36 cellular contexts compared by ENCODE assay signal in genomic region chr6:35478259-35478658, GRCh38. TPM values are rescaled to one million over a fixed set of nuclear protein-coding genes. Genes with fewer than 3 reads are reported as not detected.
"Had no signal": no experiment of that assay in that cellular context is flagged by ENCODE, and none has a peak within 500 bp of the region (broad histone marks: within the 10 kb centered on the region; RNA-seq: fewer than 3 reads in every experiment).

No MANE protein-coding gene starts in this region.

- H3K9me3 Mint-ChIP-seq: activated CD4-positive, alpha-beta memory T cell treated with anti-CD3 and anti-CD28 coated beads for 36 hours; activated CD4-positive, alpha-beta T cell treated with anti-CD3 and anti-CD28 coated beads, Interleukin-2, amount 10 ng/mL, durations not matched to agents 24 days and 14 days; activated T-helper 17 cell treated with anti-CD3 and anti-CD28 coated beads, Interleukin-2, amount 50 U/mL, for 72 hours; effector memory CD8-positive, alpha-beta T cell; T-cell; T-helper 1 cell treated with Interleukin-12 subunit alpha and Interleukin-12 subunit beta and Interleukin-4 antibody, amounts not matched to agents 30 μg/mL and 1 μg/mL, for 36 hours; T-helper 2 cell treated with Interferon-gamma antibody and Interleukin-4, amounts not matched to agents 5 μg/mL and 100 μg/mL, for 36 hours had no signal

- ATAC-seq: activated CD4-positive, alpha-beta T cell treated with anti-CD3 and anti-CD28 coated beads for 36 hours; activated CD8-positive, alpha-beta memory T cell treated with anti-CD3 and anti-CD28 coated beads, Interleukin-2, amount 10 ng/mL, durations not matched to agents 7 days and 5 days; activated CD8-positive, alpha-beta T cell treated with anti-CD3 and anti-CD28 coated beads, Interleukin-2, amount 10 ng/mL, durations not matched to agents 7 days and 5 days; activated T-helper 17 cell treated with anti-CD3 and anti-CD28 coated beads, Interleukin-2, amount 50 U/mL, for 72 hours; body of pancreas; effector memory CD8-positive, alpha-beta T cell; foreskin keratinocyte; gastroesophageal sphincter; heart right ventricle; T-cell had no signal

- H3K4me1 ChIP-seq: body of pancreas, foreskin keratinocyte had no signal

- H3K9me3 ChIP-seq: body of pancreas, esophagus muscularis mucosa, gastroesophageal sphincter, heart right ventricle had no signal

- H3K36me3 Mint-ChIP-seq: activated naive CD8-positive, alpha-beta T cell had no signal

- H3K27ac ChIP-seq: body of pancreas, esophagus muscularis mucosa, foreskin keratinocyte, heart right ventricle had no signal

- H3K27me3 Mint-ChIP-seq: activated CD4-positive, alpha-beta memory T cell treated with anti-CD3 and anti-CD28 coated beads for 36 hours; activated CD4-positive, alpha-beta T cell treated with anti-CD3 and anti-CD28 coated beads for 36 hours; activated CD4-positive, alpha-beta T cell treated with anti-CD3 and anti-CD28 coated beads, Interleukin-2, amount 10 ng/mL, durations not matched to agents 24 days and 14 days; activated CD8-positive, alpha-beta memory T cell treated with anti-CD3 and anti-CD28 coated beads, Interleukin-2, amount 10 ng/mL, durations not matched to agents 7 days and 5 days; activated naive CD8-positive, alpha-beta T cell; activated T-helper 17 cell treated with anti-CD3 and anti-CD28 coated beads, Interleukin-2, amount 50 U/mL, for 72 hours; effector memory CD8-positive, alpha-beta T cell; T-cell had no signal

- H3K4me1 Mint-ChIP-seq: activated T-helper 17 cell treated with anti-CD3 and anti-CD28 coated beads, Interleukin-2, amount 50 U/mL, for 72 hours; T-cell had no signal

- FAIRE-seq: colon had no signal

- DNase-seq: activated CD4-positive, alpha-beta memory T cell treated with anti-CD3 and anti-CD28 coated beads for 36 hours; activated CD4-positive, alpha-beta T cell treated with anti-CD3 and anti-CD28 coated beads for 36 hours; activated CD4-positive, alpha-beta T cell treated with anti-CD3 and anti-CD28 coated beads, Interleukin-2, amount 10 ng/mL, durations not matched to agents 24 days and 14 days; activated CD4-positive, CD25-positive, alpha-beta regulatory T cell; activated CD4-positive, CD25-positive, alpha-beta regulatory T cell treated with anti-CD3 and anti-CD28 coated beads, Interleukin-2, amount 50 U/mL, for 72 hours; activated CD8-positive, alpha-beta memory T cell treated with anti-CD3 and anti-CD28 coated beads, Interleukin-2, amount 10 ng/mL, durations not matched to agents 7 days and 5 days; activated CD8-positive, alpha-beta memory T cell treated with anti-CD3 and anti-CD28 coated beads, Interleukin-2, amount 50 U/mL, for 4 hours; activated CD8-positive, alpha-beta T cell treated with anti-CD3 and anti-CD28 coated beads, Interleukin-2, amount 10 ng/mL, durations not matched to agents 7 days and 5 days; activated effector memory CD4-positive, alpha-beta T cell treated with Interleukin-2 at 50 U/mL for 16 hours; activated gamma-delta T cell treated with Interleukin-2 at 50 U/mL for 16 hours; activated naive CD4-positive, alpha-beta T cell treated with anti-CD3 and anti-CD28 coated beads, Interleukin-2, amount 50 U/mL, for 16 hours; activated naive CD4-positive, alpha-beta T cell treated with Interleukin-2 at 50 U/mL for 16 hours; activated T-cell treated with anti-CD3 and anti-CD28 coated beads, Interleukin-2, amount 50 U/mL, for 1 hour; amniotic stem cell; anterior cingulate cortex; body of pancreas; caudate nucleus; cortex of kidney; dermis blood vessel endothelial cell; effector CD4-positive, alpha-beta T cell; effector memory CD8-positive, alpha-beta T cell; erythroblast; foreskin keratinocyte; heart right ventricle; T-cell; T1000 had no signal

- H3K4me3 Mint-ChIP-seq: activated CD4-positive, alpha-beta memory T cell treated with anti-CD3 and anti-CD28 coated beads for 36 hours; activated CD4-positive, alpha-beta T cell treated with anti-CD3 and anti-CD28 coated beads for 36 hours; activated CD4-positive, alpha-beta T cell treated with anti-CD3 and anti-CD28 coated beads, Interleukin-2, amount 10 ng/mL, durations not matched to agents 24 days and 14 days; activated CD8-positive, alpha-beta memory T cell treated with anti-CD3 and anti-CD28 coated beads, Interleukin-2, amount 10 ng/mL, durations not matched to agents 7 days and 5 days; activated CD8-positive, alpha-beta T cell treated with anti-CD3 and anti-CD28 coated beads, Interleukin-2, amount 10 ng/mL, durations not matched to agents 7 days and 5 days; activated naive CD8-positive, alpha-beta T cell; activated T-helper 17 cell treated with anti-CD3 and anti-CD28 coated beads, Interleukin-2, amount 50 U/mL, for 72 hours; effector memory CD8-positive, alpha-beta T cell; T-cell; T-helper 1 cell treated with Interleukin-12 subunit alpha and Interleukin-12 subunit beta and Interleukin-4 antibody, amounts not matched to agents 30 μg/mL and 1 μg/mL, for 36 hours; T-helper 2 cell treated with Interferon-gamma antibody and Interleukin-4, amounts not matched to agents 5 μg/mL and 100 μg/mL, for 36 hours had no signal

- H3K4me3 ChIP-seq: body of pancreas, esophagus muscularis mucosa, gastroesophageal sphincter, heart right ventricle had no signal

- H3K27ac Mint-ChIP-seq: activated CD4-positive, alpha-beta memory T cell treated with anti-CD3 and anti-CD28 coated beads for 36 hours; activated CD4-positive, alpha-beta T cell treated with anti-CD3 and anti-CD28 coated beads for 36 hours; activated CD4-positive, alpha-beta T cell treated with anti-CD3 and anti-CD28 coated beads, Interleukin-2, amount 10 ng/mL, durations not matched to agents 24 days and 14 days; activated CD8-positive, alpha-beta memory T cell treated with anti-CD3 and anti-CD28 coated beads, Interleukin-2, amount 10 ng/mL, durations not matched to agents 7 days and 5 days; activated CD8-positive, alpha-beta T cell treated with anti-CD3 and anti-CD28 coated beads, Interleukin-2, amount 10 ng/mL, durations not matched to agents 7 days and 5 days; activated naive CD8-positive, alpha-beta T cell; activated T-helper 17 cell treated with anti-CD3 and anti-CD28 coated beads, Interleukin-2, amount 50 U/mL, for 72 hours; effector memory CD8-positive, alpha-beta T cell; T-cell; T-helper 1 cell treated with Interleukin-12 subunit alpha and Interleukin-12 subunit beta and Interleukin-4 antibody, amounts not matched to agents 30 μg/mL and 1 μg/mL, for 36 hours; T-helper 2 cell treated with Interferon-gamma antibody and Interleukin-4, amounts not matched to agents 5 μg/mL and 100 μg/mL, for 36 hours had no signal

- H3K27me3 ChIP-seq: body of pancreas, esophagus muscularis mucosa, foreskin keratinocyte, gastroesophageal sphincter, heart right ventricle had no signal

RNA-seq across cellular contexts. Expression of gene TULP1, which starts 34.4 kb away (rescaled TPM):
- total RNA-seq: activated CD4-positive, alpha-beta memory T cell treated with anti-CD3 and anti-CD28 coated beads for 36 hours; activated CD4-positive, alpha-beta T cell treated with anti-CD3 and anti-CD28 coated beads for 36 hours; activated CD4-positive, alpha-beta T cell treated with anti-CD3 and anti-CD28 coated beads, Interleukin-2, amount 10 ng/mL, durations not matched to agents 24 days and 14 days; activated CD8-positive, alpha-beta memory T cell treated with anti-CD3 and anti-CD28 coated beads for 36 hours; activated CD8-positive, alpha-beta memory T cell treated with anti-CD3 and anti-CD28 coated beads, Interleukin-2, amount 10 ng/mL, durations not matched to agents 7 days and 5 days; activated CD8-positive, alpha-beta T cell treated with anti-CD3 and anti-CD28 coated beads, Interleukin-2, amount 10 ng/mL, durations not matched to agents 7 days and 5 days; activated T-helper 17 cell treated with anti-CD3 and anti-CD28 coated beads, Interleukin-2, amount 50 U/mL, for 72 hours; body of pancreas; chondrocyte; dermis blood vessel endothelial cell; foreskin keratinocyte; glomerular endothelial cell; heart right ventricle; T-cell had no signal
- polyA plus RNA-seq: foreskin keratinocyte had no signal
